ENCODE assay signal across 8 cellular contexts in genomic region chr18:11387880-11388279, GRCh38.
DNase-seq lines count a peak whose midpoint lies in the region; ATAC-seq and TF ChIP-seq lines count a peak whose summit lies in the region.

No MANE protein-coding gene starts in this region.

- no peak overlapping the region for H3K4me3 ChIP-seq in breast epithelium
- no peak overlapping the region for H3K4me3 ChIP-seq in naive thymus-derived CD4-positive, alpha-beta T cell (ENCODE audit: low read length)
- H3K4me3 ChIP-seq in vagina: no peak overlapping the region

- DNase-seq in NCI-H524 (lab: John Stamatoyannopoulos, UW) (peak; percentile 53 to 73), NCI-H524 treated with DMSO at 0.1 percent for 48 hours (lab: John Stamatoyannopoulos, UW) (no peak), breast epithelium (ENCODE audit: low spot score in 2 of 2) (no peak), myocyte (ENCODE audit: low read depth) (peak; percentile 88), SKM-1 treated with dmso at 0.1 percent for 144 hours (lab: John Stamatoyannopoulos, UW; ENCODE audit: unreplicated experiment) (no peak), vagina (ENCODE audit: extremely low spot score in 2 of 2) (no peak)
- DNase-seq in naive thymus-derived CD4-positive, alpha-beta T cell: no peak

- TF ChIP-seq CTCF in LNCAP (IDR thresholded peaks at IDR 0.05) (peak; percentile 69), breast epithelium (IDR thresholded peaks at IDR 0.05) (peak in 2 of 3 donors; percentile 14 to 27), vagina (IDR thresholded peaks at IDR 0.05) (no peak)

- no peak overlapping the region for H3K4me3 Mint-ChIP-seq in naive thymus-derived CD4-positive, alpha-beta T cell

- ATAC-seq in naive thymus-derived CD4-positive, alpha-beta T cell: no peak

- no peaks in the 10 kb centered on the region for H3K36me3 ChIP-seq in breast epithelium
- H3K36me3 ChIP-seq in naive thymus-derived CD4-positive, alpha-beta T cell (ENCODE audit: control insufficient read depth in 2 of 3, insufficient read depth in 3 of 3, low read length in 3 of 3): no peaks in the 10 kb centered on the region
- no peaks in the 10 kb centered on the region for H3K36me3 ChIP-seq in vagina

- peaks cover 0 to 5% (median 0%) of the 10 kb centered on the region in 11 donors for H3K9me3 Mint-ChIP-seq in naive thymus-derived CD4-positive, alpha-beta T cell

- POLR2A ChIA-PET in naive thymus-derived CD4-positive, alpha-beta T cell (lab: Charles Lee): no interaction called here

- TF ChIP-seq POLR2A in breast epithelium (IDR thresholded peaks at IDR 0.05) (no peak), vagina (IDR thresholded peaks at IDR 0.05) (no peak)

- no peaks in the 10 kb centered on the region for H3K4me1 ChIP-seq in breast epithelium
- no peaks in the 10 kb centered on the region for H3K4me1 ChIP-seq in naive thymus-derived CD4-positive, alpha-beta T cell (ENCODE audit: control insufficient read depth in 2 of 2, insufficient read depth in 2 of 2, low read length in 2 of 2)
- no peaks in the 10 kb centered on the region for H3K4me1 ChIP-seq in vagina

- H3K9me3 ChIP-seq in breast epithelium (no peaks in the 10 kb centered on the region), vagina (no peaks in the 10 kb centered on the region)
- H3K9me3 ChIP-seq in naive thymus-derived CD4-positive, alpha-beta T cell (ENCODE audit: control insufficient read depth in 2 of 3, low read length in 3 of 3): no peaks in the 10 kb centered on the region

- CTCF ChIA-PET in naive thymus-derived CD4-positive, alpha-beta T cell (lab: Charles Lee): no interaction called here

- H3K27ac Mint-ChIP-seq in naive thymus-derived CD4-positive, alpha-beta T cell: no peak overlapping the region

- H3K36me3 Mint-ChIP-seq in naive thymus-derived CD4-positive, alpha-beta T cell: no peaks in the 10 kb centered on the region

- H3K27me3 ChIP-seq in breast epithelium (no peaks in the 10 kb centered on the region), vagina (no peaks in the 10 kb centered on the region)
- no peaks in the 10 kb centered on the region for H3K27me3 ChIP-seq in naive thymus-derived CD4-positive, alpha-beta T cell (ENCODE audit: control insufficient read depth in 2 of 2, insufficient read depth in 2 of 2, low read length in 2 of 2)

- H3K27me3 Mint-ChIP-seq in naive thymus-derived CD4-positive, alpha-beta T cell: peaks cover 0 to under 1% (median 0%) of the 10 kb centered on the region in 5 donors

- intact Hi-C loops in breast epithelium (cut with DNase I; ENCODE audit: low total_unique reads): no loop called here
- intact Hi-C loops in naive thymus-derived CD4-positive, alpha-beta T cell (cut with micrococcal nuclease): no loop called here
- intact Hi-C loops in vagina (cut with DNase I): no loop called here

- H3K27ac ChIP-seq in breast epithelium (no peak overlapping the region), vagina (no peak overlapping the region)
- no peak overlapping the region for H3K27ac ChIP-seq in naive thymus-derived CD4-positive, alpha-beta T cell (ENCODE audit: low read depth, low read length)

- no peaks in the 10 kb centered on the region for H3K4me1 Mint-ChIP-seq in naive thymus-derived CD4-positive, alpha-beta T cell

Comparison
In these comparisons a context has a peak if more than half of its experiments do, and no peak if none do; other contexts are left out.
1. DNase-seq: peak in NCI-H524 (2 of 2) and myocyte (single experiment); none in NCI-H524 treated with DMSO at 0.1 percent for 48 hours (single experiment), breast epithelium (0 of 2), naive thymus-derived CD4-positive, alpha-beta T cell (0 of 9), SKM-1 treated with dmso at 0.1 percent for 144 hours (single experiment) and vagina (0 of 2).
2. CTCF ChIP-seq: peak in LNCAP (single experiment) and breast epithelium (2 of 3); none in vagina (0 of 3).